In genomic region chr4:45102716-45103115, GRCh38 we compare ENCODE assay signal across 30 cellular contexts.
"Had no signal": no experiment of that assay in that cellular context is flagged by ENCODE, and none has a peak within 500 bp of the region (broad histone marks: within the 10 kb centered on the region; RNA-seq: fewer than 3 reads in every experiment).

No MANE protein-coding gene starts in this region.

- H3K4me1 ChIP-seq: colonic mucosa, gastrocnemius medialis, heart right ventricle, left ventricle myocardium inferior, lower lobe of right lung, neural progenitor cell, prostate gland, sigmoid colon, spleen, transverse colon, upper lobe of right lung, uterus had no signal

- DNase-seq: colonic mucosa; effector CD8-positive, alpha-beta T cell; endodermal cell; foreskin fibroblast; gastrocnemius medialis; heart right ventricle; hippocampal formation; islet precursor cell; kidney glomerular epithelial cell; left colon; left ventricle myocardium inferior; lower lobe of right lung; naive thymus-derived CD4-positive, alpha-beta T cell; right cardiac atrium; sigmoid colon; spleen; stimulated activated CD4-positive, alpha-beta T cell treated with anti-CD3 and anti-CD28 coated beads, Interleukin-4, amount 100 ng/mL, for 4 hours; stimulated activated naive B cell treated with anti-CD40 and anti-IgM and Interleukin-4, amounts not matched to agents 10 μg/mL and 1 μg/mL and 100 μg/mL, for 72 hours; transverse colon; upper lobe of right lung; uterus had no signal

- H3K4me3 ChIP-seq: colonic mucosa, gastrocnemius medialis, heart right ventricle, left ventricle myocardium inferior, lower lobe of right lung, neural progenitor cell, prostate gland, sigmoid colon, skin epidermis, spleen, transverse colon, upper lobe of right lung, uterus had no signal

- H2AFZ ChIP-seq: neural progenitor cell had no signal

- H3K9me3 ChIP-seq: colonic mucosa, gastrocnemius medialis, lower lobe of right lung, prostate gland, sigmoid colon, upper lobe of right lung, uterus had no signal

- H3K4me1 Mint-ChIP-seq: endodermal cell; memory B cell; naive thymus-derived CD4-positive, alpha-beta T cell; stimulated activated naive B cell treated with anti-CD40 and anti-IgM and Interleukin-4, amounts not matched to agents 10 μg/mL and 1 μg/mL and 100 μg/mL, for 72 hours had no signal

- H3K27ac Mint-ChIP-seq: dendritic cell treated with granulocyte-macrophage colony-stimulating factor and Interleukin-4, amounts not matched to agents 40 ng/mL and 50 ng/mL, for 4 days; endodermal cell; memory B cell; naive thymus-derived CD4-positive, alpha-beta T cell; nephron; neural progenitor cell; stimulated activated naive B cell treated with anti-CD40 and anti-IgM and Interleukin-4, amounts not matched to agents 10 μg/mL and 1 μg/mL and 100 μg/mL, for 72 hours; stimulated activated naive CD8-positive, alpha-beta T cell treated with anti-CD3 and anti-CD28 coated beads, Interleukin-15, Interleukin-2, amounts not matched to agents 100 ng/mL and 50 ng/mL, for 24 hours had no signal

- H3K9ac ChIP-seq: neural progenitor cell had no signal

- H3K4me2 ChIP-seq: neural progenitor cell had no signal

- H3K36me3 ChIP-seq: colonic mucosa, gastrocnemius medialis, heart right ventricle, left ventricle myocardium inferior, lower lobe of right lung, neural progenitor cell, prostate gland, sigmoid colon, spleen, transverse colon, upper lobe of right lung, uterus had no signal

- H3K27ac ChIP-seq: colonic mucosa, epithelial cell of prostate, gastrocnemius medialis, heart right ventricle, left ventricle myocardium inferior, lower lobe of right lung, neural progenitor cell, prostate gland, sigmoid colon, skin epidermis, spleen, transverse colon, upper lobe of right lung, uterus had no signal

- ATAC-seq: esophagus mucosa; gastrocnemius medialis; heart right ventricle; left colon; lower lobe of right lung; naive thymus-derived CD4-positive, alpha-beta T cell; right cardiac atrium; stimulated activated naive B cell treated with anti-CD40 and anti-IgM and Interleukin-4, amounts not matched to agents 10 μg/mL and 1 μg/mL and 100 μg/mL, for 72 hours; upper lobe of right lung had no signal

- H3K4me3 Mint-ChIP-seq: dendritic cell treated with granulocyte-macrophage colony-stimulating factor and Interleukin-4, amounts not matched to agents 40 ng/mL and 50 ng/mL, for 4 days; endodermal cell; memory B cell; naive thymus-derived CD4-positive, alpha-beta T cell; nephron; neural progenitor cell; stimulated activated naive B cell treated with anti-CD40 and anti-IgM and Interleukin-4, amounts not matched to agents 10 μg/mL and 1 μg/mL and 100 μg/mL, for 72 hours; stimulated activated naive CD8-positive, alpha-beta T cell treated with anti-CD3 and anti-CD28 coated beads, Interleukin-15, Interleukin-2, amounts not matched to agents 100 ng/mL and 50 ng/mL, for 24 hours had no signal

- H3K36me3 Mint-ChIP-seq: memory B cell; naive thymus-derived CD4-positive, alpha-beta T cell; neural progenitor cell; stimulated activated naive B cell treated with anti-CD40 and anti-IgM and Interleukin-4, amounts not matched to agents 10 μg/mL and 1 μg/mL and 100 μg/mL, for 72 hours had no signal

- H3K27me3 ChIP-seq: colonic mucosa, gastrocnemius medialis, heart right ventricle, neural progenitor cell, sigmoid colon, spleen, transverse colon, upper lobe of right lung, uterus had no signal
